ENCODE assay signal across 26 cellular contexts in genomic region chr11:112722876-112723275, GRCh38.
"Had no signal": no experiment of that assay in that cellular context is flagged by ENCODE, and none has a peak within 500 bp of the region (broad histone marks: within the 10 kb centered on the region; RNA-seq: fewer than 3 reads in every experiment).

No MANE protein-coding gene starts in this region.

- ATAC-seq: activated naive CD4-positive, alpha-beta T cell treated with anti-CD3 and anti-CD28 coated beads, Interleukin-2, amount 50 U/mL, for 72 hours; activated T-cell treated with anti-CD3 and anti-CD28 coated beads, Interleukin-2, amount 50 U/mL, for 72 hours; WTC11 had no signal

- H3K27ac Mint-ChIP-seq: activated CD4-positive, alpha-beta memory T cell treated with anti-CD3 and anti-CD28 coated beads, Interleukin-2, amount 10 ng/mL, durations not matched to agents 7 days and 5 days; activated CD4-positive, alpha-beta T cell treated with anti-CD3 and anti-CD28 coated beads, Interleukin-2, amount 10 ng/mL, durations not matched to agents 7 days and 5 days; activated naive CD4-positive, alpha-beta T cell treated with anti-CD3 and anti-CD28 coated beads, Interleukin-2, amount 10 ng/mL, durations not matched to agents 7 days and 5 days; activated naive CD4-positive, alpha-beta T cell treated with anti-CD3 and anti-CD28 coated beads, Interleukin-2, amount 50 U/mL, for 72 hours; activated naive CD8-positive, alpha-beta T cell treated with anti-CD3 and anti-CD28 coated beads, Interleukin-2, amount 10 ng/mL, durations not matched to agents 7 days and 5 days; activated T-cell treated with anti-CD3 and anti-CD28 coated beads, Interleukin-2, amount 50 U/mL, for 24 hours; activated T-cell treated with anti-CD3 and anti-CD28 coated beads, Interleukin-2, amount 50 U/mL, for 72 hours; WTC11 had no signal

- H3K4me1 ChIP-seq: ascending aorta, breast epithelium, colonic mucosa had no signal

- H3K27me3 ChIP-seq: ascending aorta, breast epithelium, cardiac muscle cell, colonic mucosa had no signal

- H3K4me1 Mint-ChIP-seq: activated CD4-positive, alpha-beta memory T cell treated with anti-CD3 and anti-CD28 coated beads, Interleukin-2, amount 10 ng/mL, durations not matched to agents 7 days and 5 days; activated CD4-positive, alpha-beta T cell treated with anti-CD3 and anti-CD28 coated beads, Interleukin-2, amount 10 ng/mL, durations not matched to agents 7 days and 5 days; activated naive CD4-positive, alpha-beta T cell treated with anti-CD3 and anti-CD28 coated beads, Interleukin-2, amount 10 ng/mL, durations not matched to agents 7 days and 5 days; activated naive CD8-positive, alpha-beta T cell treated with anti-CD3 and anti-CD28 coated beads, Interleukin-2, amount 10 ng/mL, durations not matched to agents 7 days and 5 days had no signal

- H3K27ac ChIP-seq: ascending aorta, breast epithelium, cardiac muscle cell, colonic mucosa, epithelial cell of prostate had no signal

- H3K4me3 Mint-ChIP-seq: activated CD4-positive, alpha-beta memory T cell treated with anti-CD3 and anti-CD28 coated beads, Interleukin-2, amount 10 ng/mL, durations not matched to agents 7 days and 5 days; activated CD4-positive, alpha-beta T cell treated with anti-CD3 and anti-CD28 coated beads, Interleukin-2, amount 10 ng/mL, durations not matched to agents 7 days and 5 days; activated naive CD4-positive, alpha-beta T cell treated with anti-CD3 and anti-CD28 coated beads, Interleukin-2, amount 10 ng/mL, durations not matched to agents 7 days and 5 days; activated naive CD8-positive, alpha-beta T cell treated with anti-CD3 and anti-CD28 coated beads, Interleukin-2, amount 10 ng/mL, durations not matched to agents 7 days and 5 days; activated T-cell treated with anti-CD3 and anti-CD28 coated beads, Interleukin-2, amount 50 U/mL, for 24 hours; activated T-cell treated with anti-CD3 and anti-CD28 coated beads, Interleukin-2, amount 50 U/mL, for 72 hours; brain; WTC11 had no signal

- H3K4me3 ChIP-seq: ascending aorta, breast epithelium, cardiac muscle cell, colonic mucosa had no signal

- H3K36me3 ChIP-seq: ascending aorta, breast epithelium, cardiac muscle cell, colonic mucosa had no signal

- DNase-seq: activated CD4-positive, alpha-beta memory T cell treated with anti-CD3 and anti-CD28 coated beads, Interleukin-2, amount 10 ng/mL, durations not matched to agents 7 days and 5 days; activated CD4-positive, alpha-beta T cell treated with anti-CD3 and anti-CD28 coated beads for 1 hour; activated CD4-positive, alpha-beta T cell treated with anti-CD3 and anti-CD28 coated beads for 4 hours; activated CD4-positive, alpha-beta T cell treated with anti-CD3 and anti-CD28 coated beads, Interleukin-2, amount 10 ng/mL, durations not matched to agents 7 days and 5 days; activated CD4-positive, alpha-beta T cell treated with anti-CD3 and anti-CD28 coated beads, Interleukin-2, amount 50 U/mL, for 4 hours; activated CD8-positive, alpha-beta memory T cell treated with anti-CD3 and anti-CD28 coated beads, Interleukin-2, amount 50 U/mL, for 48 hours; activated gamma-delta T cell; activated naive CD4-positive, alpha-beta T cell; activated naive CD4-positive, alpha-beta T cell treated with anti-CD3 and anti-CD28 coated beads, Interleukin-2, amount 10 ng/mL, durations not matched to agents 7 days and 5 days; activated naive CD8-positive, alpha-beta T cell treated with anti-CD3 and anti-CD28 coated beads, Interleukin-2, amount 10 ng/mL, durations not matched to agents 7 days and 5 days; activated T-cell treated with anti-CD3 and anti-CD28 coated beads for 4 hours; activated T-cell treated with anti-CD3 and anti-CD28 coated beads, Interleukin-2, amount 50 U/mL, for 24 hours; activated T-cell treated with anti-CD3 and anti-CD28 coated beads, Interleukin-2, amount 50 U/mL, for 72 hours; central memory CD4-positive, alpha-beta T cell; cerebellar nuclear complex; colonic mucosa; effector CD8-positive, alpha-beta T cell; foreskin fibroblast; T-helper 2 cell had no signal

- H3K27me3 Mint-ChIP-seq: activated CD4-positive, alpha-beta memory T cell treated with anti-CD3 and anti-CD28 coated beads, Interleukin-2, amount 10 ng/mL, durations not matched to agents 7 days and 5 days had no signal

- H3K9me3 Mint-ChIP-seq: activated CD4-positive, alpha-beta memory T cell treated with anti-CD3 and anti-CD28 coated beads, Interleukin-2, amount 10 ng/mL, durations not matched to agents 7 days and 5 days; activated CD4-positive, alpha-beta T cell treated with anti-CD3 and anti-CD28 coated beads, Interleukin-2, amount 10 ng/mL, durations not matched to agents 7 days and 5 days; activated naive CD4-positive, alpha-beta T cell treated with anti-CD3 and anti-CD28 coated beads, Interleukin-2, amount 10 ng/mL, durations not matched to agents 7 days and 5 days; activated naive CD4-positive, alpha-beta T cell treated with anti-CD3 and anti-CD28 coated beads, Interleukin-2, amount 50 U/mL, for 72 hours; activated naive CD8-positive, alpha-beta T cell treated with anti-CD3 and anti-CD28 coated beads, Interleukin-2, amount 10 ng/mL, durations not matched to agents 7 days and 5 days; activated T-cell treated with anti-CD3 and anti-CD28 coated beads, Interleukin-2, amount 50 U/mL, for 24 hours; activated T-cell treated with anti-CD3 and anti-CD28 coated beads, Interleukin-2, amount 50 U/mL, for 72 hours had no signal

- H3K9me3 ChIP-seq: ascending aorta, breast epithelium, colonic mucosa had no signal
